ENCODE assay signal across 8 cellular contexts in genomic region chr13:113152894-113153809, GRCh38. TPM values are rescaled to one million over a fixed set of nuclear protein-coding genes. Genes with fewer than 3 reads are reported as not detected.
A peak's percentile ranks its signal among the peaks of the same experiment; 100 is the strongest.
DNase-seq lines count a peak whose midpoint lies in the region; ATAC-seq and TF ChIP-seq lines count a peak whose summit lies in the region.

No MANE protein-coding gene starts in this region.

- H3K9me3 ChIP-seq in HCT116 (ENCODE audit: control insufficient read depth in 1 of 2, insufficient read depth in 1 of 2, low read depth in 1 of 2, low read length in 2 of 2) = peaks cover 0 to 5% of the 10 kb centered on the region in 2 experiments; a peak in 1 of 4 replicates
- H3K9me3 ChIP-seq in Peyer's patch = no peaks in the 10 kb centered on the region
- H3K9me3 ChIP-seq in left lung = no peaks in the 10 kb centered on the region
- H3K9me3 ChIP-seq in suprapubic skin = no peaks in the 10 kb centered on the region

- H3K9ac ChIP-seq in HCT116 (ENCODE audit: low read length) = peak overlapping the region; percentile 53

- ATAC-seq in HCT116 = peak; percentile 56
- peak; percentile 46 for ATAC-seq in left lung
- ATAC-seq in HG03469 (IDR thresholded peaks at IDR 0.05; ENCODE audit: unreplicated experiment) = no peak

- H3K79me2 ChIP-seq in HCT116 (ENCODE audit: insufficient read depth, low read length) = no peaks in the 10 kb centered on the region

- H2AFZ ChIP-seq in HCT116 (ENCODE audit: low read depth, low read length, poor library complexity, severe bottlenecking) = no peak overlapping the region

- intact Hi-C loops in HCT116 (cut with micrococcal nuclease) = loop anchor here (10.0 kb wide), 1 partner anchor 68 kb away; no protein-coding TSS in a partner anchor
- intact Hi-C loops in left lung (cut with DNase I) = no loop called here

- no peak for TF ChIP-seq EP300 in suprapubic skin (IDR thresholded peaks at IDR 0.05)

- no peak for TF ChIP-seq RAD21 in HCT116 (IDR thresholded peaks at IDR 0.05; ENCODE audit: low read depth)

- TF ChIP-seq CTCF in HCT116 (IDR thresholded peaks at IDR 0.05 in 2 of 3, conservative IDR thresholded peaks at IDR 0.05 in 1 of 3; ENCODE audit: borderline replicate concordance in 1 of 3, insufficient read depth in 1 of 3, low read depth in 2 of 3, low read length in 2 of 3) (no peak), Peyer's patch (IDR thresholded peaks at IDR 0.05) (no peak), chondrocyte (IDR thresholded peaks at IDR 0.05) (no peak), left lung (IDR thresholded peaks at IDR 0.05) (no peak), suprapubic skin (IDR thresholded peaks at IDR 0.05) (no peak)

- CTCF ChIA-PET in HCT116 (lab: Charles Lee) = no interaction called here

- no peaks in the 10 kb centered on the region for H3K36me3 ChIP-seq in HCT116 (ENCODE audit: control insufficient read depth in 1 of 2, insufficient read depth in 2 of 2, low read length in 2 of 2)
- H3K36me3 ChIP-seq in Peyer's patch = no peaks in the 10 kb centered on the region
- H3K36me3 ChIP-seq in left lung = no peaks in the 10 kb centered on the region
- H3K36me3 ChIP-seq in suprapubic skin = no peaks in the 10 kb centered on the region

- peaks cover 1% of the 10 kb centered on the region for H3K36me3 Mint-ChIP-seq in chondrocyte (ENCODE audit: low read depth)

- no peaks in the 10 kb centered on the region for H4K20me1 ChIP-seq in HCT116 (ENCODE audit: insufficient read depth)

- POLR2A ChIA-PET in HCT116 (lab: Charles Lee) = no interaction called here

- H3K4me1 ChIP-seq in HCT116 (ENCODE audit: control insufficient read depth in 1 of 2, insufficient read depth in 2 of 2, low read length in 2 of 2) (peaks cover 9 to 16% of the 10 kb centered on the region in 2 experiments), Peyer's patch (peaks cover 0 to 17% (median 11%) of the 10 kb centered on the region in 4 donors), left lung (peaks cover 13 to 26% of the 10 kb centered on the region in 2 donors), suprapubic skin (peaks cover 19% of the 10 kb centered on the region)

- BruUV-seq in HCT116 (replicated peaks; lab: Mats Ljungman, UMichigan) = TSS peak; percentile 96

- H3K27ac ChIP-seq in HCT116 (ENCODE audit: low read depth, low read length) (peak overlapping the region; percentile 68), Peyer's patch (peak overlapping the region; percentile 38 to 56 (median 47)), left lung (peak overlapping the region; percentile 66 to 77), suprapubic skin (peak overlapping the region; percentile 53)

- H3K9me2 ChIP-seq in HCT116 (ENCODE audit: insufficient read depth) = no peaks in the 10 kb centered on the region

- H3K9me3 Mint-ChIP-seq in chondrocyte (ENCODE audit: low read depth) = no peaks in the 10 kb centered on the region

- RAD21 ChIA-PET in HCT116 (lab: Charles Lee; ENCODE audit: low non-redundant PET in 1 of 2, low total read pairs in 2 of 2, uncharacterized antibody in 2 of 2, unreplicated experiment in 2 of 2) = no interaction called here

- peak overlapping the region; percentile 73 for H3K4me2 ChIP-seq in HCT116 (ENCODE audit: low read length)

- H3K27me3 ChIP-seq in HCT116 (ENCODE audit: insufficient read depth, low read length) (no peaks in the 10 kb centered on the region), Peyer's patch (no peaks in the 10 kb centered on the region), left lung (peaks cover 0 to 25% of the 10 kb centered on the region in 2 donors), suprapubic skin (no peaks in the 10 kb centered on the region)

- no peaks in the 10 kb centered on the region for H3K27me3 Mint-ChIP-seq in chondrocyte (ENCODE audit: low read depth)

- peak overlapping the region; percentile 92 for H3K27ac Mint-ChIP-seq in chondrocyte (ENCODE audit: unreplicated experiment)

- TF ChIP-seq POLR2A in HCT116 (IDR thresholded peaks at IDR 0.05; ENCODE audit: borderline replicate concordance, extremely low read depth, insufficient read depth, insufficient read length) (no peak), Peyer's patch (IDR thresholded peaks at IDR 0.05) (no peak), suprapubic skin (IDR thresholded peaks at IDR 0.05) (no peak)

- DNase-seq in D341Med (ENCODE audit: low spot score) (peak; percentile 53), HCT116 (ENCODE audit: low read depth, low spot score) (no peak), Peyer's patch (peak; percentile 29 to 68 (median 59)), chondrocyte (ENCODE audit: low spot score) (no peak), left lung (peak; percentile 70 to 87), suprapubic skin (ENCODE audit: low spot score in 2 of 2) (peak in 1 of 2 donors; percentile 83), EL (no peak)

- H3K4me3 ChIP-seq in HCT116 (replicated peaks in 1 of 2; ENCODE audit: low read depth in 1 of 2, low read length in 2 of 2) = peak overlapping the region; percentile 26 to 45
- H3K4me3 ChIP-seq in Peyer's patch = peak overlapping the region; percentile 31 to 50 (median 46)
- H3K4me3 ChIP-seq in left lung = peak overlapping the region; percentile 30 to 39
- H3K4me3 ChIP-seq in suprapubic skin = peak overlapping the region; percentile 47

- peak overlapping the region; percentile 72 for H3K4me3 Mint-ChIP-seq in chondrocyte (ENCODE audit: unreplicated experiment)

- peaks cover 17% of the 10 kb centered on the region for H3K4me1 Mint-ChIP-seq in chondrocyte (ENCODE audit: low read depth)

- WGBS in suprapubic skin = 17% methylated on average over 24 of the region's 62 CpGs

TF ChIP-seq in HCT116, 20 proteins besides CTCF, POLR2A, EP300 and RAD21:
- TF ChIP-seq EZH2phosphoT487 (IDR thresholded peaks at IDR 0.05; ENCODE audit: borderline replicate concordance) (no peak), POLR2AphosphoS5 (IDR thresholded peaks at IDR 0.05; ENCODE audit: low read depth, low read length) (no peak), YY1 (IDR thresholded peaks at IDR 0.05; ENCODE audit: extremely low read depth, insufficient replicate concordance, low read depth, low read length) (no peak)

RNA-seq across cellular contexts. Expression of gene PROZ, which starts 5.3 kb away (rescaled TPM):
- total RNA-seq in HCT116 (2021; ENCODE audit: unreplicated experiment) (not detected), Peyer's patch (under 1 TPM in 1 of 4 donors, not detected in 3; 0.53 TPM), chondrocyte (not detected in 3 replicates), left lung (not detected), suprapubic skin (not detected)
- 0.20 and 0.25 TPM in 2 replicates for polyA plus RNA-seq in HCT116 (2012)

RNA-seq across cellular contexts. Expression of gene F10, which starts 30.6 kb away (rescaled TPM):
- 4.0 TPM for total RNA-seq in HCT116 (2021; ENCODE audit: unreplicated experiment)
- polyA plus RNA-seq in HCT116 (2012) = 5.4 and 6.4 TPM in 2 replicates
- 10 to 100 TPM in 3 of 4 donors, 1 to 10 TPM in 1; 4.1 to 22.5 (median 11.8) TPM for total RNA-seq in Peyer's patch
- 1.9 to 2.0 TPM in 2 of 3 replicates, not detected in the other for total RNA-seq in chondrocyte
- total RNA-seq in left lung = 1 to 10 TPM; 6.2 to 7.8 TPM
- 1 to 10 TPM; 4.9 to 7.8 (median 6.7) TPM for total RNA-seq in suprapubic skin

RNA-seq across cellular contexts. Expression of gene F7, which starts 47.6 kb away (rescaled TPM):
- total RNA-seq in HCT116 (2021; ENCODE audit: unreplicated experiment) (not detected), Peyer's patch (1 to 10 TPM in 2 of 4 donors, not detected in 2; 1.9 to 2.9 TPM), chondrocyte (0.34 to 0.85 TPM (median 0.60 TPM) in 3 replicates), left lung (not detected), suprapubic skin (not detected)
- 0.14 TPM in 1 of 2 replicates, not detected in the other for polyA plus RNA-seq in HCT116 (2012)

RNA-seq across cellular contexts. Expression of gene PCID2, which starts 55.3 kb away (rescaled TPM):
- total RNA-seq in HCT116 (2021; ENCODE audit: unreplicated experiment) = 73.3 TPM
- 51.0 and 56.6 TPM in 2 replicates for polyA plus RNA-seq in HCT116 (2012)
- total RNA-seq in Peyer's patch = 10 to 100 TPM; 24.9 to 42.1 (median 36.8) TPM
- 32.9 to 42.8 TPM (median 33.7 TPM) in 3 replicates for total RNA-seq in chondrocyte
- 10 to 100 TPM; 30.5 to 41.0 TPM for total RNA-seq in left lung
- total RNA-seq in suprapubic skin = 10 to 100 TPM; 33.2 to 99.5 (median 49.5) TPM

RNA-seq across cellular contexts. Expression of gene CUL4A, which starts 56.3 kb away (rescaled TPM):
- 76.5 TPM for total RNA-seq in HCT116 (2021; ENCODE audit: unreplicated experiment)
- 41.6 and 42.5 TPM in 2 replicates for polyA plus RNA-seq in HCT116 (2012)
- total RNA-seq in Peyer's patch = 100 to 1,000 TPM in 3 of 4 donors, 10 to 100 TPM in 1; 83.9 to 206 (median 114) TPM
- total RNA-seq in chondrocyte = 63.7 to 64.6 TPM (median 64.1 TPM) in 3 replicates
- total RNA-seq in left lung = 10 to 100 TPM; 48.0 to 63.9 TPM
- 100 to 1,000 TPM in 3 of 4 donors, 10 to 100 TPM in 1; 95.6 to 221 (median 119) TPM for total RNA-seq in suprapubic skin

Comparison
In these comparisons a context has a peak if more than half of its experiments do, and no peak if none do; other contexts are left out.
1. DNase-seq: peak in D341Med (single experiment), Peyer's patch (3 of 3) and left lung (2 of 2); none in HCT116 (single experiment), chondrocyte (single experiment) and EL (single experiment).
2. Peak in every context shown above with its lines, with median percentiles within 50 percentile points of each other: H3K27ac ChIP-seq and H3K4me3 ChIP-seq.